ENCODE assay signal across 13 cellular contexts in the genomic region with DNA sequence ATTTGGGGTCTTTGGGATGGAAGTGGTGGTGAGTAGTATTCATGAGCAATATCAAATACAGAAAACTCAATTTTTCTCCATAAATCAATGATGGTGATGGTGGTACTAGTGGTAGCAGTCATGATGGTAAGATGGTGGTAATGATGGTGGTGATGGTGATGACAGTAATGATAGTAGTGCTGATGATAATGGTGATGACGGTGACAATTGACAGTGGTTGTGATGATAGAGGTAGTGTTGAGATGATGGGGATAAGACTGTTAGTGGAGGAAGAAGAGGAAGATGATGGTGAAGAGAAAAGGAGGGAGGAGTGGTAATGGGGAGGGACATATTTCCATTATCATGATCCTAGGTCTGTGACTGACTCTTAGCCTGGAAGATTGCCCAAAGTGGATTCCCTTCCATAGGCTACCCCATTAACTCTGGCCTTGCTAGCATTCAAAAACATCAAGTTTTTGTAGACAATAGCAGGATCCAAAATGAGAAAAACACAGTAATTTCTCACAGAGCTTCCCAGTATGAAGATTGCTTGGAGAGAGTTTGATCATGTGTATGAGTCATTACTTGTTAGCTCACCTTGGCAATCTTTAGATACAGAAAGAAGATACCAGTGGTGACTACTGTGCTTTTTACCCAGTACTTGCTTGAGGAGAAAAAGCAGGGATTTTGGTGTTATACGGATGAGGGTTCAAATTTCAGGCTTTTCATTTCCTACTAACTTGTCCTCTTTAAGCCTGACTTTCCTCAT.
"Had no signal": no experiment of that assay in that cellular context is flagged by ENCODE, and none has a peak within 500 bp of the region (broad histone marks: within the 10 kb centered on the region; RNA-seq: fewer than 3 reads in every experiment).

No MANE protein-coding gene starts in this region.

- DNase-seq: activated CD4-positive, alpha-beta T cell treated with anti-CD3 and anti-CD28 coated beads, Interleukin-2, amount 10 ng/mL, durations not matched to agents 24 days and 14 days; activated CD4-positive, CD25-positive, alpha-beta regulatory T cell; activated CD8-positive, alpha-beta memory T cell treated with anti-CD3 and anti-CD28 coated beads for 24 hours; activated naive CD4-positive, alpha-beta T cell treated with anti-CD3 and anti-CD28 coated beads, Interleukin-2, amount 50 U/mL, for 16 hours; caudate nucleus; hypothalamus; left ventricle myocardium superior; mesendoderm; stimulated activated CD4-positive, alpha-beta T cell treated with anti-CD3 and anti-CD28 coated beads, Interleukin-1b, Interleukin-23, amount 100 ng/mL, for 48 hours; stimulated activated naive CD8-positive, alpha-beta T cell treated with anti-CD3 and anti-CD28 coated beads, Interleukin-15, amount 100 ng/mL, for 72 hours had no signal

- ATAC-seq: sciatic nerve; stimulated activated naive CD8-positive, alpha-beta T cell treated with anti-CD3 and anti-CD28 coated beads, Interleukin-15, amount 100 ng/mL, for 72 hours had no signal

- H3K4me1 Mint-ChIP-seq: activated CD4-positive, alpha-beta T cell treated with anti-CD3 and anti-CD28 coated beads, Interleukin-2, amount 10 ng/mL, durations not matched to agents 24 days and 14 days; stimulated activated naive CD8-positive, alpha-beta T cell treated with anti-CD3 and anti-CD28 coated beads, Interleukin-15, amount 100 ng/mL, for 72 hours had no signal

- H3K36me3 ChIP-seq: esophagus muscularis mucosa had no signal

- H3K27ac ChIP-seq: esophagus muscularis mucosa had no signal

- H3K27ac Mint-ChIP-seq: activated CD4-positive, alpha-beta T cell treated with anti-CD3 and anti-CD28 coated beads, Interleukin-2, amount 10 ng/mL, durations not matched to agents 24 days and 14 days; stimulated activated naive CD8-positive, alpha-beta T cell treated with anti-CD3 and anti-CD28 coated beads, Interleukin-15, amount 100 ng/mL, for 72 hours; T-helper 2 cell treated with Interferon-gamma antibody and Interleukin-4, amounts not matched to agents 5 μg/mL and 100 μg/mL, for 36 hours had no signal

- H3K4me1 ChIP-seq: esophagus muscularis mucosa had no signal

- H3K4me3 Mint-ChIP-seq: activated CD4-positive, alpha-beta T cell treated with anti-CD3 and anti-CD28 coated beads, Interleukin-2, amount 10 ng/mL, durations not matched to agents 24 days and 14 days; stimulated activated naive CD8-positive, alpha-beta T cell treated with anti-CD3 and anti-CD28 coated beads, Interleukin-15, amount 100 ng/mL, for 72 hours; T-helper 2 cell treated with Interferon-gamma antibody and Interleukin-4, amounts not matched to agents 5 μg/mL and 100 μg/mL, for 36 hours had no signal

- H3K4me3 ChIP-seq: esophagus muscularis mucosa had no signal

- H3K9me3 ChIP-seq: esophagus muscularis mucosa had no signal

- H3K9me3 Mint-ChIP-seq: activated CD4-positive, alpha-beta T cell treated with anti-CD3 and anti-CD28 coated beads, Interleukin-2, amount 10 ng/mL, durations not matched to agents 24 days and 14 days; stimulated activated naive CD8-positive, alpha-beta T cell treated with anti-CD3 and anti-CD28 coated beads, Interleukin-15, amount 100 ng/mL, for 72 hours; T-helper 2 cell treated with Interferon-gamma antibody and Interleukin-4, amounts not matched to agents 5 μg/mL and 100 μg/mL, for 36 hours had no signal
